In genomic region chr6:51090343-51090742, GRCh38 we compare ENCODE assay signal across 24 cellular contexts.
"Had no signal": no experiment of that assay in that cellular context is flagged by ENCODE, and none has a peak within 500 bp of the region (broad histone marks: within the 10 kb centered on the region; RNA-seq: fewer than 3 reads in every experiment).

No MANE protein-coding gene starts in this region.

- H3K27ac Mint-ChIP-seq: dendritic cell treated with granulocyte-macrophage colony-stimulating factor and Interleukin-4, amounts not matched to agents 40 ng/mL and 50 ng/mL, for 4 days; effector memory CD8-positive, alpha-beta T cell; endodermal cell; mesothelial cell of epicardium; naive B cell had no signal

- H3K4me1 Mint-ChIP-seq: endodermal cell, mesothelial cell of epicardium, naive B cell had no signal

- DNase-seq: colonic mucosa; cortex of kidney; effector CD8-positive, alpha-beta T cell; effector memory CD8-positive, alpha-beta T cell; endodermal cell; erythroblast; esophagus squamous epithelium; foreskin fibroblast; foreskin melanocyte; gastrocnemius medialis; glutamatergic neuron; head of caudate nucleus; heart right ventricle; hippocampal formation; left cardiac atrium; left lung; left ventricle myocardium superior; lower lobe of right lung; mesenchymal stem cell; mucosa of descending colon; naive B cell had no signal

- H3K27me3 Mint-ChIP-seq: dendritic cell treated with granulocyte-macrophage colony-stimulating factor and Interleukin-4, amounts not matched to agents 40 ng/mL and 50 ng/mL, for 4 days; effector memory CD8-positive, alpha-beta T cell; naive B cell had no signal

- H3K36me3 Mint-ChIP-seq: naive B cell had no signal

- H3K4me3 Mint-ChIP-seq: dendritic cell treated with granulocyte-macrophage colony-stimulating factor and Interleukin-4, amounts not matched to agents 40 ng/mL and 50 ng/mL, for 4 days; effector memory CD8-positive, alpha-beta T cell; endodermal cell; mesothelial cell of epicardium; naive B cell had no signal

- ATAC-seq: effector memory CD8-positive, alpha-beta T cell; esophagus mucosa; gastrocnemius medialis; heart right ventricle; left cardiac atrium; left lung; left ventricle myocardium superior; lower lobe of right lung; mucosa of descending colon had no signal
